8 cellular contexts compared by ENCODE assay signal in genomic region chr19:46716672-46717033, GRCh38. TPM values are rescaled to one million over a fixed set of nuclear protein-coding genes. Genes with fewer than 3 reads are reported as not detected.
DNase-seq lines count a peak whose midpoint lies in the region; ATAC-seq and TF ChIP-seq lines count a peak whose summit lies in the region.

No MANE protein-coding gene starts in this region.

- no peak for ATAC-seq in naive thymus-derived CD4-positive, alpha-beta T cell
- no peak for ATAC-seq in GM21515 (IDR thresholded peaks at IDR 0.05; ENCODE audit: unreplicated experiment)

- H3K27ac ChIP-seq in dorsolateral prefrontal cortex = peak overlapping the region in 50 of 59 donors; percentile 12 to 95 (median 80)
- peak overlapping the region; percentile 98 for H3K27ac ChIP-seq in naive thymus-derived CD4-positive, alpha-beta T cell (ENCODE audit: low read depth, low read length)

- H3K4me3 ChIP-seq in MG63 = peak overlapping the region; percentile 82
- peak overlapping the region; percentile 49 to 93 (median 70) for H3K4me3 ChIP-seq in dorsolateral prefrontal cortex
- H3K4me3 ChIP-seq in naive thymus-derived CD4-positive, alpha-beta T cell (ENCODE audit: low read length) = peak overlapping the region; percentile 97

- peak overlapping the region; percentile 89 to 98 (median 95) for H3K4me3 Mint-ChIP-seq in naive thymus-derived CD4-positive, alpha-beta T cell

- intact Hi-C loops in dorsolateral prefrontal cortex (cut with DNase I) = no loop called here
- intact Hi-C loops in naive thymus-derived CD4-positive, alpha-beta T cell (cut with micrococcal nuclease) = loop anchor here (1.0 to 10.0 kb wide), 7 partner anchors 70 to 768 kb away; partner anchors contain the start of genes BBC3 (in 1 of the 2), INAFM1 (in 1 of the 2), KPTN (in 1 of the 2) and ZC3H4 (in 1 of the 2)

- H3K36me3 Mint-ChIP-seq in naive thymus-derived CD4-positive, alpha-beta T cell = peaks cover 0 to 38% (median 0%) of the 10 kb centered on the region in 5 donors

- no peaks in the 10 kb centered on the region for H3K9me3 Mint-ChIP-seq in naive thymus-derived CD4-positive, alpha-beta T cell

- peaks cover 29% of the 10 kb centered on the region in 2 donors for H3K4me1 ChIP-seq in naive thymus-derived CD4-positive, alpha-beta T cell (ENCODE audit: control insufficient read depth in 2 of 2, insufficient read depth in 2 of 2, low read length in 2 of 2)

- no peaks in the 10 kb centered on the region for H3K9me3 ChIP-seq in MG63
- H3K9me3 ChIP-seq in naive thymus-derived CD4-positive, alpha-beta T cell (ENCODE audit: control insufficient read depth in 2 of 3, low read length in 3 of 3) = no peaks in the 10 kb centered on the region

- peaks cover 30 to 54% (median 46%) of the 10 kb centered on the region in 7 donors for H3K4me1 Mint-ChIP-seq in naive thymus-derived CD4-positive, alpha-beta T cell

- TF ChIP-seq CTCF in dorsolateral prefrontal cortex (IDR thresholded peaks at IDR 0.05 in 54 of 56, conservative IDR thresholded peaks at IDR 0.05 in 2 of 56; ENCODE audit: low read depth in 1 of 56, partially characterized antibody in 56 of 56) = no peak

- no peaks in the 10 kb centered on the region for H3K27me3 Mint-ChIP-seq in naive thymus-derived CD4-positive, alpha-beta T cell

- peaks cover 20% of the 10 kb centered on the region for H3K36me3 ChIP-seq in MG63
- peaks cover 0 to 34% (median 0%) of the 10 kb centered on the region in 3 experiments for H3K36me3 ChIP-seq in naive thymus-derived CD4-positive, alpha-beta T cell (ENCODE audit: control insufficient read depth in 2 of 3, insufficient read depth in 3 of 3, low read length in 3 of 3)

- CTCF ChIA-PET in naive thymus-derived CD4-positive, alpha-beta T cell (lab: Charles Lee) = interaction anchor here (0.6 kb wide), 1 partner anchor 33 kb away, joined by 4 read pairs; no protein-coding TSS in a partner anchor

- no peaks in the 10 kb centered on the region for H3K27me3 ChIP-seq in MG63
- no peaks in the 10 kb centered on the region for H3K27me3 ChIP-seq in dorsolateral prefrontal cortex
- H3K27me3 ChIP-seq in naive thymus-derived CD4-positive, alpha-beta T cell (ENCODE audit: control insufficient read depth in 2 of 2, insufficient read depth in 2 of 2, low read length in 2 of 2) = no peaks in the 10 kb centered on the region

- POLR2A ChIA-PET in naive thymus-derived CD4-positive, alpha-beta T cell (lab: Charles Lee) = interaction anchor here (0.6 to 1.0 kb wide), 2 partner anchors 104 to 1211 kb away, joined by 3 read pairs; no protein-coding TSS in a partner anchor

- peak; percentile 21 for DNase-seq in AG20443 (ENCODE audit: low spot score)
- no peak for DNase-seq in MG63
- no peak for DNase-seq in dorsolateral prefrontal cortex
- DNase-seq in naive thymus-derived CD4-positive, alpha-beta T cell = no peak
- no peak for DNase-seq in NCI-H446 treated with DMSO at 0.1 percent for 48 hours (lab: John Stamatoyannopoulos, UW)
- no peak for DNase-seq in HK-2 (ENCODE audit: unreplicated experiment)
- no peak for DNase-seq in DMS79 treated with DMSO at 0.1 percent for 48 hours (lab: John Stamatoyannopoulos, UW)

- peak overlapping the region; percentile 94 to 99 (median 97) for H3K27ac Mint-ChIP-seq in naive thymus-derived CD4-positive, alpha-beta T cell

RNA-seq across cellular contexts. Expression of gene PRKD2, which starts 0.3 kb away (rescaled TPM):
- 8.6 and 20.4 TPM in 2 replicates for total RNA-seq in MG63 (2014; rRNA removed; shearing (Covaris generic); ENCODE audit: low replicate concordance)
- 10 to 100 TPM in 104 of 120 experiments, 1 to 10 TPM in 16; 6.8 to 37.3 (median 13.5) TPM for total RNA-seq in dorsolateral prefrontal cortex
- total RNA-seq in naive thymus-derived CD4-positive, alpha-beta T cell = 100 to 1,000 TPM; 120 to 181 (median 123) TPM
- 100 to 1,000 TPM in 1 of 2 donors, 10 to 100 TPM in 1; 39.5 to 105 TPM for polyA plus RNA-seq in naive thymus-derived CD4-positive, alpha-beta T cell

RNA-seq across cellular contexts. Expression of gene FKRP, which starts 29.2 kb away (rescaled TPM):
- total RNA-seq in MG63 (2014; rRNA removed; shearing (Covaris generic); ENCODE audit: low replicate concordance) = 6.5 and 18.0 TPM in 2 replicates
- 10 to 100 TPM; 18.2 to 45.4 (median 30.5) TPM for total RNA-seq in dorsolateral prefrontal cortex
- 10 to 100 TPM; 17.5 to 29.8 (median 21.2) TPM for total RNA-seq in naive thymus-derived CD4-positive, alpha-beta T cell
- 1 to 10 TPM; 1.8 to 6.8 TPM for polyA plus RNA-seq in naive thymus-derived CD4-positive, alpha-beta T cell

RNA-seq across cellular contexts. Expression of gene STRN4, which starts 29.6 kb away (rescaled TPM):
- total RNA-seq in MG63 (2014; rRNA removed; shearing (Covaris generic); ENCODE audit: low replicate concordance) = 55.2 and 81.7 TPM in 2 replicates
- 100 to 1,000 TPM in 19 of 120 experiments, 10 to 100 TPM in 101; 69.7 to 119 (median 86.8) TPM for total RNA-seq in dorsolateral prefrontal cortex
- total RNA-seq in naive thymus-derived CD4-positive, alpha-beta T cell = 100 to 1,000 TPM in 2 of 5 experiments, 10 to 100 TPM in 3; 81.3 to 120 (median 90.4) TPM
- 10 to 100 TPM; 16.2 to 30.9 TPM for polyA plus RNA-seq in naive thymus-derived CD4-positive, alpha-beta T cell

RNA-seq across cellular contexts. Expression of gene DACT3, which starts 55.7 kb away (rescaled TPM):
- total RNA-seq in MG63 (2014; rRNA removed; shearing (Covaris generic); ENCODE audit: low replicate concordance) = 1.5 and 1.7 TPM in 2 replicates
- 10 to 100 TPM; 57.1 to 95.2 (median 76.6) TPM for total RNA-seq in dorsolateral prefrontal cortex
- 1 to 10 TPM in 1 of 5 experiments, under 1 TPM in 3, not detected in 1; 0.11 to 1.3 (median 0.34) TPM for total RNA-seq in naive thymus-derived CD4-positive, alpha-beta T cell
- polyA plus RNA-seq in naive thymus-derived CD4-positive, alpha-beta T cell = under 1 TPM in 1 of 2 donors, not detected in 1; 0.07 TPM

Comparison
In these comparisons a context has a peak if more than half of its experiments do, and no peak if none do; other contexts are left out.
1. intact Hi-C loops: an anchor here in naive thymus-derived CD4-positive, alpha-beta T cell (1.0 to 10.0 kb wide); none called in dorsolateral prefrontal cortex.